8 cellular contexts compared by ENCODE assay signal in the genomic region with DNA sequence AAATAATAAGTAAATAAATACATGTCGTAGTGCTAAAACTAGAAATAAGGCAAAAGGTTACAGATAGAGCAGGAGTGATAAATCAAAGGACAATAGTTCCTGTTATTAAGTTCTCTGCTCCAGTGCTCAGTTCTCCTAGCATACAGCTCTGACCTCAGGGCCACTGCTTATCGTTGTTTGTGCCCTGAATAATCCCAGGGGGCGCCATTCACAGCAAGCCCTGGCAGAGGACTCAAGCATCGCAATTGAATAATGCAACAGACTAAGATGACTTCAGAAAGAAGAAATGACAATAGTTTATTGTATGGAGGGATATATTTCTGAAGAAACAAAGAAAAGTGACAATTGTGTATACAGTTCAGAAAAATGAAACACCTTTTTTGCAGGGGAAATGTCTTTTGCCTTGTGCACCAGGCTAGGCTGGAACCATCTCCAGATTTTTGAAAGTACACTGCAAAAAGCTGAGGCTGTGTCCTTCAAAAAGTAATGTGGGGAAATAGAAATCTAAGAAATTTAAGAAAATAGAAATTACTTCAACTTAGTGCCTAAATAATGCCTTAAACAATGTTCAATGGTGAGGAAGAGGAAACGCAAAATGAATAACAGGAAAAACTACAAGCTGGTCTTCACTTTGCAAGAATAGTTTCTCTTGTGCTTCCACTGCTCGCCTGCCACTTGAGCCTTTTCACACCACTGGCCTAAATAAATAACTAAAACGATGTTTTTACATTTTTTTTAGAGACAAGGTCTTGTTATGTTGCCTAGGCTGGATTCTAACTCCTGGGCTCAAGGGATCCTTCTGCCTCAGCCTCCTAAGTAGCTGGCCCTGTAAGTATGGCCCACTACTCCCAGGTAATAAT. TPM values are rescaled to one million over a fixed set of nuclear protein-coding genes. Genes with fewer than 3 reads are reported as not detected.
A peak's percentile ranks its signal among the peaks of the same experiment; 100 is the strongest.
DNase-seq lines count a peak whose midpoint lies in the region; ATAC-seq, FAIRE-seq and TF ChIP-seq lines count a peak whose summit lies in the region.

No MANE protein-coding gene starts in this region.

- H3K9ac ChIP-seq in HepG2 (ENCODE audit: insufficient read depth, low read depth, low read length): no peak overlapping the region

- no peak overlapping the region for H2AFZ ChIP-seq in HepG2 (ENCODE audit: low read length)

- DNase-seq in DMS153 (lab: John Stamatoyannopoulos, UW) (peak; percentile 14), SKM-1 treated with dmso at 0.1 percent for 144 hours (lab: John Stamatoyannopoulos, UW; ENCODE audit: unreplicated experiment) (peak; percentile 40), astrocyte of the cerebellum (ENCODE audit: low read depth) (no peak), HepG2 (ENCODE audit: low spot score) (peak; percentile 58), stomach (peak; percentile 56), cerebellum (ENCODE audit: low spot score) (no peak)

- intact Hi-C loops in HepG2 (cut with micrococcal nuclease; ENCODE audit: unreplicated experiment): loop anchor here (1.0 to 5.0 kb wide), 2 partner anchors 42 to 65 kb away; a partner anchor contains a TSS
- intact Hi-C loops in stomach (cut with DNase I; ENCODE audit: low total_unique reads): no loop called here

- ATAC-seq in HG02678 (IDR thresholded peaks at IDR 0.05; ENCODE audit: unreplicated experiment) (peak; percentile 50), HepG2 (peak; percentile 91), GM19455 (IDR thresholded peaks at IDR 0.05; ENCODE audit: unreplicated experiment) (no peak)

- peak; percentile 63 for TF ChIP-seq RAD21 in HepG2 (CRISPR knock-in tag; IDR thresholded peaks at IDR 0.05)

- CTCF ChIA-PET in HepG2 (lab: Yijun Ruan, JAX; ENCODE audit: low intra/inter-chr PET ratio, low total read pairs): interaction anchor here (0.8 to 1.5 kb wide), 3 partner anchors 42 to 380 kb away, joined by 4 to 7 read pairs (median 4); no protein-coding TSS in a partner anchor

- H3K36me3 ChIP-seq in HepG2 (replicated peaks in 1 of 2; ENCODE audit: control insufficient read depth in 1 of 2, insufficient read depth in 2 of 2, low read length in 2 of 2) (no peaks in the 10 kb centered on the region), stomach (no peaks in the 10 kb centered on the region)

- H4K20me1 ChIP-seq in HepG2 (ENCODE audit: insufficient read depth, low read length): no peaks in the 10 kb centered on the region

- TF ChIP-seq EP300 in HepG2 (IDR thresholded peaks at IDR 0.05; ENCODE audit: low read depth in 2 of 2, low read length in 2 of 2) (no peak), HepG2 (CRISPR knock-in tag; IDR thresholded peaks at IDR 0.05; ENCODE audit: borderline replicate concordance) (no peak), stomach (IDR thresholded peaks at IDR 0.05) (no peak)

- H3K79me2 ChIP-seq in HepG2 (ENCODE audit: insufficient read depth, low read length): no peaks in the 10 kb centered on the region

- no peak overlapping the region for H3K4me2 ChIP-seq in HepG2 (ENCODE audit: low read depth, low read length)

- in situ Hi-C loops in astrocyte of the cerebellum (cut with HindIII; ENCODE audit: low sequenced_read_pairs) (no loop called here), HepG2 (cut with HindIII; ENCODE audit: extremely low pct_ligation_motif_present, low pct_unique_long_range_greater_than_20kb) (no loop called here)

- no peak overlapping the region for H3K4me3 ChIP-seq in astrocyte of the cerebellum (ENCODE audit: low read depth, low read length)
- H3K4me3 ChIP-seq in HepG2 (replicated peaks in 1 of 3; ENCODE audit: insufficient read depth in 1 of 3, low read depth in 2 of 3, low read length in 3 of 3): no peak overlapping the region
- H3K4me3 ChIP-seq in stomach: no peak overlapping the region

- WGBS in HepG2 (ENCODE audit: low lambda C conversion rate): 19% methylated on average over 7 of the region's 7 CpGs
- 40 to 43% (median 42%) methylated on average over 7 of the region's 7 CpGs for WGBS in stomach, 5 donors

- H3K27ac ChIP-seq in HepG2 (ENCODE audit: extremely low read length, insufficient read depth, low read length) (no peak overlapping the region), stomach (no peak overlapping the region)

- H3K9me3 ChIP-seq in HepG2 (ENCODE audit: low read length): no peaks in the 10 kb centered on the region
- no peaks in the 10 kb centered on the region for H3K9me3 ChIP-seq in stomach

- POLR2A ChIA-PET in HepG2 (lab: Yijun Ruan, JAX): interaction anchor here (0.7 to 2.4 kb wide), 7 partner anchors 8 to 67 kb away, joined by 3 to 12 read pairs (median 4); a partner anchor contains a TSS

- TF ChIP-seq POLR2A in HepG2 (IDR thresholded peaks at IDR 0.05; ENCODE audit: insufficient read depth in 1 of 2, low read depth in 2 of 2, low read length in 2 of 2): no peak
- TF ChIP-seq POLR2A in stomach (IDR thresholded peaks at IDR 0.05): no peak

- FAIRE-seq in HepG2 (lab: Jason Lieb, UNC): peak; percentile 65

- TF ChIP-seq CTCF in astrocyte of the cerebellum (IDR thresholded peaks at IDR 0.05; ENCODE audit: low read depth, low read length, missing control alignments) (peak; percentile 23), HepG2 (CRISPR knock-in tag; IDR thresholded peaks at IDR 0.05) (peak; percentile 75), stomach (IDR thresholded peaks at IDR 0.05) (peak in 2 of 7 experiments; percentile 27 to 34)

- no TSS peak for BruUV-seq in HepG2 (replicated peaks; lab: Mats Ljungman, UMichigan)

- H3K27me3 ChIP-seq in HepG2 (ENCODE audit: control insufficient read depth in 1 of 2, insufficient read depth in 2 of 2, low read length in 2 of 2): 0 out of 5 replicates have a peak, but pooled peaks cover 0 to 4% of the 10 kb centered on the region in 2 experiments
- H3K27me3 ChIP-seq in stomach: no peaks in the 10 kb centered on the region

- peaks cover 46% of the 10 kb centered on the region for H3K4me1 ChIP-seq in HepG2 (ENCODE audit: insufficient read depth, low read length)
- H3K4me1 ChIP-seq in stomach: peaks cover 0 to 7% (median 3%) of the 10 kb centered on the region in 4 donors

TF ChIP-seq in HepG2, 621 proteins besides CTCF, POLR2A, EP300 and RAD21 (continues in another document):
- TF ChIP-seq NR2F6 (IDR thresholded peaks at IDR 0.05) (no peak), NR2F6 (CRISPR knock-in tag; IDR thresholded peaks at IDR 0.05) (peak; percentile 27; the same call in 1 of the 2 replicates), ZSCAN21 (CRISPR knock-in tag; IDR thresholded peaks at IDR 0.05; ENCODE audit: borderline replicate concordance) (no peak), SMC3 (IDR thresholded peaks at IDR 0.05; ENCODE audit: low read length) (peak; percentile 80), ZSCAN22 (CRISPR knock-in tag; IDR thresholded peaks at IDR 0.05) (no peak), REPIN1 (CRISPR knock-in tag; IDR thresholded peaks at IDR 0.05; ENCODE audit: borderline replicate concordance, low read depth) (peak; percentile 40; the same call in 1 of the 2 replicates), NBN (conservative IDR thresholded peaks at IDR 0.05) (no peak), KLF9 (CRISPR knock-in tag; IDR thresholded peaks at IDR 0.05; ENCODE audit: low read depth) (no peak), ZNF501 (CRISPR knock-in tag; IDR thresholded peaks at IDR 0.05) (0 out of 2 replicates have a peak, but pooled peaks have one; percentile 17), ZBTB20 (CRISPR knock-in tag; IDR thresholded peaks at IDR 0.05; ENCODE audit: borderline replicate concordance, low read depth) (no peak), ELF3 (CRISPR knock-in tag; IDR thresholded peaks at IDR 0.05) (no peak), ZNF383 (CRISPR knock-in tag; IDR thresholded peaks at IDR 0.05; ENCODE audit: borderline replicate concordance) (no peak), ZC3H4 (CRISPR knock-in tag; IDR thresholded peaks at IDR 0.05; ENCODE audit: borderline replicate concordance) (no peak), ZNF570 (CRISPR knock-in tag; IDR thresholded peaks at IDR 0.05; ENCODE audit: borderline replicate concordance) (no peak)
- TF ChIP-seq, protein P1, sequence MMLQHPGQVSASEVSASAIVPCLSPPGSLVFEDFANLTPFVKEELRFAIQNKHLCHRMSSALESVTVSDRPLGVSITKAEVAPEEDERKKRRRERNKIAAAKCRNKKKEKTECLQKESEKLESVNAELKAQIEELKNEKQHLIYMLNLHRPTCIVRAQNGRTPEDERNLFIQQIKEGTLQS (CRISPR knock-in tag; IDR thresholded peaks at IDR 0.05): no peak

RNA-seq across cellular contexts. Expression of a gene that starts 19.0 kb away (rescaled TPM):
- 12.5 and 20.2 TPM in 2 replicates for total RNA-seq in HepG2 (2016; rRNA removed; fragmentation: Illumina TruSeq; extraction: Trizol)
- total RNA-seq in HepG2 (2016; cell fraction: cytosol; rRNA removed; fragmentation: Illumina TruSeq; extraction: Trizol; ENCODE audit: low read depth): 27.0 and 29.5 TPM in 2 replicates
- 10.0 and 17.8 TPM in 2 replicates for total RNA-seq in HepG2 (2016; cell fraction: insoluble cytoplasmic fraction; rRNA removed; fragmentation: Illumina TruSeq; extraction: Trizol)
- 33.7 and 38.3 TPM in 2 replicates for total RNA-seq in HepG2 (2016; cell fraction: membrane; rRNA removed; fragmentation: Illumina TruSeq; extraction: Trizol)
- total RNA-seq in HepG2 (2016; cell fraction: nucleus; rRNA removed; fragmentation: Illumina TruSeq; extraction: Trizol): 16.4 and 19.2 TPM in 2 replicates
- polyA plus RNA-seq in HepG2 (2011; rRNA removed): 13.8 and 16.2 TPM in 2 replicates
- polyA plus RNA-seq in HepG2 (2011; cell fraction: cytosol; rRNA removed): 6.9 and 11.0 TPM in 2 replicates
- 9.8 and 10.3 TPM in 2 replicates for polyA plus RNA-seq in HepG2 (2011; cell fraction: nucleus; rRNA removed)
- polyA plus RNA-seq in HepG2 (2012): 17.2 and 21.4 TPM in 2 replicates
- polyA plus RNA-seq in HepG2 (2016; cell fraction: cytosol; fragmentation: Illumina TruSeq; extraction: Trizol; ENCODE audit: low read depth): 43.2 and 48.7 TPM in 2 replicates
- polyA plus RNA-seq in HepG2 (2016; cell fraction: insoluble cytoplasmic fraction; fragmentation: Illumina TruSeq; extraction: Trizol; ENCODE audit: low read depth): 35.4 and 41.7 TPM in 2 replicates
- 77.8 and 84.1 TPM in 2 replicates for polyA plus RNA-seq in HepG2 (2016; cell fraction: membrane; fragmentation: Illumina TruSeq; extraction: Trizol; ENCODE audit: low read depth)
- polyA plus RNA-seq in HepG2 (2016; cell fraction: nucleus; fragmentation: Illumina TruSeq; extraction: Trizol; ENCODE audit: insufficient read depth, low read depth): 34.4 and 39.4 TPM in 2 replicates
- polyA minus RNA-seq in HepG2 (2011; rRNA and poly(A)+ RNA removed; ENCODE audit: low replicate concordance): 3.2 and 9.0 TPM in 2 replicates
- 16.2 and 19.4 TPM in 2 replicates for polyA minus RNA-seq in HepG2 (2011; cell fraction: cytosol; rRNA and poly(A)+ RNA removed)
- 19.1 and 23.7 TPM in 2 replicates for polyA minus RNA-seq in HepG2 (2011; cell fraction: nucleus; rRNA and poly(A)+ RNA removed)
- total RNA-seq in stomach: 10 to 100 TPM; 11.1 to 29.8 (median 16.1) TPM
- polyA plus RNA-seq in stomach: 10 to 100 TPM in 2 of 3 donors, 1 to 10 TPM in 1; 4.2 to 11.3 (median 10.2) TPM
- total RNA-seq in cerebellum: 19.0 TPM

Comparison
In these comparisons a context has a peak if more than half of its experiments do, and no peak if none do; other contexts are left out.
1. DNase-seq: peak in DMS153 (single experiment), SKM-1 treated with dmso at 0.1 percent for 144 hours (single experiment), HepG2 (single experiment) and stomach (single experiment); none in astrocyte of the cerebellum (single experiment) and cerebellum (single experiment).